Comparison of ENCODE assay signal across 22 cellular contexts in the genomic region with DNA sequence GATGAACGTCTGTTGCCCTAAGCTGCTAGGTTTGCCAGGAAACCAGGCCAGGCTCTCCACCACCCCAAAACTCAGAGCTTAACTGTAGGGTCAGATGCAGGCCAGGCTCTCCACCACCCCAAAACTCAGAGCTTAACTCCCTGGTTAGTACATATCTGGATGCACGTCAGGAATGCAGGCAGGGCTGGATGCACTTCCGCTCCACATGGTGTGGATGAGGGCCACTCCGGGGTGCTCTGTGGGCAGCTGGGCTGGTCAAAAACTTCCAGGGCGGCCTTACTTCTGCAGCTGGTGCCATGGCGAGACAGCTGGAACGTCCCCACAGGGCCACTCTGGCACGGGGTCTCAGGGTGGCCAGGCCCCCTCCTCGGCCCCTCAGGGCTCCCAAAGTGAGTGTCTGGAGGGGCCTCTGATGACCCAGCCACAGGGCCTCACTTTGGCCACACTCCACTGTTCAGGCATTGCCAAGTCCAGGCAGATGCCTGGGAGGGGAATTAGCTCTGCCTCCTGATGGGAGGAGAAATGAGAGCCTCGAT. TPM values are rescaled to one million over a fixed set of nuclear protein-coding genes. Genes with fewer than 3 reads are reported as not detected.
DNase-seq lines count a peak whose midpoint lies in the region; ATAC-seq and TF ChIP-seq lines count a peak whose summit lies in the region.
"Had no signal": no experiment of that assay in that cellular context is flagged by ENCODE, and none has a peak within 500 bp of the region (broad histone marks: within the 10 kb centered on the region; RNA-seq: fewer than 3 reads in every experiment).

No MANE protein-coding gene starts in this region.

- POLR2A ChIA-PET in HCT116 (lab: Charles Lee) = no interaction called here

- H3K9me3 ChIP-seq in HCT116 (ENCODE audit: control insufficient read depth in 1 of 2, insufficient read depth in 1 of 2, low read depth in 1 of 2, low read length in 2 of 2) (peaks cover 0 to 8% of the 10 kb centered on the region in 2 experiments; a peak in 1 of 4 replicates), thyroid gland (no peaks in the 10 kb centered on the region)

- H3K79me2 ChIP-seq in HCT116 (ENCODE audit: insufficient read depth, low read length) = no peaks in the 10 kb centered on the region

- TF ChIP-seq POLR2A in HCT116 (IDR thresholded peaks at IDR 0.05; ENCODE audit: borderline replicate concordance, extremely low read depth, insufficient read depth, insufficient read length) (no peak), thyroid gland (IDR thresholded peaks at IDR 0.05) (no peak)

- H3K9me2 ChIP-seq in HCT116 (ENCODE audit: insufficient read depth) = no peaks in the 10 kb centered on the region

- H3K9ac ChIP-seq in HCT116 (ENCODE audit: low read length) = 0 out of 2 replicates have a peak overlapping the region, but pooled peaks have one; percentile 2

- H3K27ac ChIP-seq in HCT116 (ENCODE audit: low read depth, low read length) = no peak overlapping the region
- no peak overlapping the region for H3K27ac ChIP-seq in thyroid gland
- H3K27ac ChIP-seq: SK-N-MC had no signal

- BruUV-seq in HCT116 (replicated peaks; lab: Mats Ljungman, UMichigan) = no TSS peak
- BruUV-seq in Calu3 (replicated peaks; lab: Mats Ljungman, UMichigan) = no TSS peak

- H3K27ac Mint-ChIP-seq in Calu3 (ENCODE audit: unreplicated experiment) = no peak overlapping the region
- H3K27ac Mint-ChIP-seq: CD4-positive, alpha-beta memory T cell had no signal

- ATAC-seq in HCT116 = no peak
- no peak for ATAC-seq in GM21786 (IDR thresholded peaks at IDR 0.05; ENCODE audit: unreplicated experiment)

- no peak overlapping the region for H3K4me3 Mint-ChIP-seq in Calu3 (ENCODE audit: low read depth, unreplicated experiment)
- H3K4me3 Mint-ChIP-seq: CD4-positive, alpha-beta memory T cell had no signal

- H3K4me1 ChIP-seq in HCT116 (ENCODE audit: control insufficient read depth in 1 of 2, insufficient read depth in 2 of 2, low read length in 2 of 2) = peaks cover 30 to 51% of the 10 kb centered on the region in 2 experiments
- H3K4me1 ChIP-seq in thyroid gland = peaks cover 0 to 9% of the 10 kb centered on the region in 2 donors
- H3K4me1 ChIP-seq: Caco-2 had no signal

- no peak overlapping the region for H2AFZ ChIP-seq in HCT116 (ENCODE audit: low read depth, low read length, poor library complexity, severe bottlenecking)

- RAD21 ChIA-PET in HCT116 (lab: Charles Lee; ENCODE audit: low non-redundant PET in 1 of 2, low total read pairs in 2 of 2, uncharacterized antibody in 2 of 2, unreplicated experiment in 2 of 2) = no interaction called here

- H3K27me3 Mint-ChIP-seq in Calu3 (ENCODE audit: unreplicated experiment) = peaks cover 4% of the 10 kb centered on the region

- H3K4me2 ChIP-seq in HCT116 (ENCODE audit: low read length) = peak overlapping the region; percentile 74; the same call in 1 of the 2 replicates

- TF ChIP-seq CTCF in HCT116 (IDR thresholded peaks at IDR 0.05 in 2 of 3, conservative IDR thresholded peaks at IDR 0.05 in 1 of 3; ENCODE audit: borderline replicate concordance in 1 of 3, insufficient read depth in 1 of 3, low read depth in 2 of 3, low read length in 2 of 3) = no peak
- TF ChIP-seq CTCF in thyroid gland (IDR thresholded peaks at IDR 0.05) = no peak
- TF ChIP-seq CTCF in Calu3 (IDR thresholded peaks at IDR 0.05; ENCODE audit: unreplicated experiment) = no peak

- H3K4me3 ChIP-seq in HCT116 (replicated peaks in 1 of 2; ENCODE audit: low read depth in 1 of 2, low read length in 2 of 2) (no peak overlapping the region), thyroid gland (replicated peaks in 1 of 3) (no peak overlapping the region)
- H3K4me3 ChIP-seq: BLaER1 treated with 17β-estradiol and CSF1 and Interleukin-3, amounts not matched to agents 10 nM and 100 nM; SK-N-MC had no signal

- DNase-seq in HCT116 (ENCODE audit: low read depth, low spot score) (no peak), astrocyte of the hippocampus (ENCODE audit: low read depth, low spot score) (peak; percentile 31), kidney tubule cell (ENCODE audit: low spot score) (peak; percentile 16), thyroid gland (peak; percentile 11 to 21), Calu3 (no peak), GM19240 (ENCODE audit: insufficient read length, low spot score) (no peak)
- DNase-seq: Caco-2; CD4-positive, alpha-beta memory T cell; GOT3; HCEC 1CT; Karpas-422; NCI-H1048; NCI-H1436; NCI-H187 treated with DMSO at 0.1 percent for 48 hours; NCI-H2107; NCI-H446 treated with DMSO at 0.1 percent for 48 hours; NCI-H526 treated with DMSO at 0.1 percent for 48 hours; SHP77 had no signal

- 61 to 79% methylated on average over 2 to 8 of the region's 10 CpGs for WGBS in thyroid gland, 2 donors

- no peaks in the 10 kb centered on the region; the same call in 1 of the 2 replicates for H3K27me3 ChIP-seq in HCT116 (ENCODE audit: insufficient read depth, low read length)
- no peaks in the 10 kb centered on the region for H3K27me3 ChIP-seq in thyroid gland
- H3K27me3 ChIP-seq: BLaER1 treated with 17β-estradiol and CSF1 and Interleukin-3, amounts not matched to agents 10 nM and 100 nM had no signal

- TF ChIP-seq RAD21 in HCT116 (IDR thresholded peaks at IDR 0.05; ENCODE audit: low read depth) = no peak

- peaks cover 6% of the 10 kb centered on the region for H3K36me3 Mint-ChIP-seq in Calu3 (ENCODE audit: insufficient read depth, unreplicated experiment)
- H3K36me3 Mint-ChIP-seq: CD4-positive, alpha-beta memory T cell had no signal

- H3K4me1 Mint-ChIP-seq in Calu3 (ENCODE audit: low read depth, unreplicated experiment) = peaks cover 17% of the 10 kb centered on the region

- CTCF ChIA-PET in HCT116 (lab: Charles Lee) (no interaction called here), Calu3 (lab: Charles Lee) (interaction anchor here (0.5 kb wide), 1 partner anchor 1282 kb away, joined by 3 read pairs; no protein-coding TSS in a partner anchor)

- no peaks in the 10 kb centered on the region for H3K36me3 ChIP-seq in HCT116 (ENCODE audit: control insufficient read depth in 1 of 2, insufficient read depth in 2 of 2, low read length in 2 of 2)
- H3K36me3 ChIP-seq in thyroid gland = no peaks in the 10 kb centered on the region
- H3K36me3 ChIP-seq: BLaER1 treated with 17β-estradiol and CSF1 and Interleukin-3, amounts not matched to agents 10 nM and 100 nM had no signal

- no peaks in the 10 kb centered on the region for H3K9me3 Mint-ChIP-seq in Calu3 (ENCODE audit: low read depth, unreplicated experiment)

- no peaks in the 10 kb centered on the region for H4K20me1 ChIP-seq in HCT116 (ENCODE audit: insufficient read depth)
- H4K20me1 ChIP-seq: BLaER1 treated with 17β-estradiol and CSF1 and Interleukin-3, amounts not matched to agents 10 nM and 100 nM had no signal

- intact Hi-C loops in HCT116 (cut with micrococcal nuclease) (no loop called here), thyroid gland (cut with DNase I) (no loop called here), Calu3 (cut with micrococcal nuclease; ENCODE audit: unreplicated experiment) (no loop called here)

TF ChIP-seq in HCT116, 20 proteins besides CTCF, POLR2A, EP300 and RAD21 (continues in another document):
- TF ChIP-seq ATF3 (IDR thresholded peaks at IDR 0.05) (no peak), TCF7L2 (IDR thresholded peaks at IDR 0.05; ENCODE audit: borderline replicate concordance, extremely low read depth, insufficient read depth, insufficient read length) (no peak), CEBPB (IDR thresholded peaks at IDR 0.05; ENCODE audit: low read depth) (no peak), FOSL1 (IDR thresholded peaks at IDR 0.05; ENCODE audit: low read depth) (no peak), MAX (IDR thresholded peaks at IDR 0.05) (no peak), SIN3A (IDR thresholded peaks at IDR 0.05; ENCODE audit: low read depth) (no peak), SRF (IDR thresholded peaks at IDR 0.05; ENCODE audit: low read depth) (no peak), POLR2AphosphoS5 (IDR thresholded peaks at IDR 0.05; ENCODE audit: low read depth, low read length) (no peak), ELF1 (IDR thresholded peaks at IDR 0.05; ENCODE audit: borderline replicate concordance, low read depth) (no peak), ZFX (IDR thresholded peaks at IDR 0.05) (no peak), YY1 (IDR thresholded peaks at IDR 0.05; ENCODE audit: extremely low read depth, insufficient replicate concordance, low read depth, low read length) (no peak), ZBTB33 (IDR thresholded peaks at IDR 0.05; ENCODE audit: extremely low read depth, insufficient replicate concordance, low read length) (no peak), JUND (IDR thresholded peaks at IDR 0.05) (no peak), EZH2phosphoT487 (IDR thresholded peaks at IDR 0.05; ENCODE audit: borderline replicate concordance) (no peak), ZNF274 (IDR thresholded peaks at IDR 0.05; ENCODE audit: low read depth, low read length) (no peak), EGR1 (IDR thresholded peaks at IDR 0.05; ENCODE audit: low read depth) (no peak), CBX3 (IDR thresholded peaks at IDR 0.05; ENCODE audit: low read depth) (no peak), EZH2 (IDR thresholded peaks at IDR 0.05) (no peak)

RNA-seq across cellular contexts. Expression of gene ZNF469, which starts 47.5 kb away (rescaled TPM):
- 5.9 TPM for total RNA-seq in HCT116 (2021; ENCODE audit: unreplicated experiment)
- 2.1 and 2.4 TPM in 2 replicates for polyA plus RNA-seq in HCT116 (2012)
- under 1 TPM; 0.22 to 0.96 (median 0.32) TPM for total RNA-seq in thyroid gland
- total RNA-seq in Calu3 (2022) = 0.24 and 0.50 TPM in 2 replicates
- total RNA-seq: MCF 10A had no signal

Comparison
In these comparisons a context has a peak if more than half of its experiments do, and no peak if none do; other contexts are left out.
1. DNase-seq: peak in astrocyte of the hippocampus (single experiment), kidney tubule cell (single experiment) and thyroid gland (2 of 2); none in HCT116 (single experiment), Calu3 (single experiment) and GM19240 (single experiment).